In genomic region chr3:120348981-120349818, GRCh38 we compare ENCODE assay signal across 8 cellular contexts. TPM values are rescaled to one million over a fixed set of nuclear protein-coding genes. Genes with fewer than 3 reads are reported as not detected.
DNase-seq lines count a peak whose midpoint lies in the region; ATAC-seq lines count a peak whose summit lies in the region.

TSS of gene LRRC58 (minus strand) at chr3:120349354. CDS start at chr3:120349243, 111 bp downstream.

- peak within 1 kb of the TSS; percentile 94 for H3K27ac Mint-ChIP-seq in activated CD4-positive, alpha-beta T cell treated with anti-CD3 and anti-CD28 coated beads for 36 hours

- no peaks in the 10 kb centered on the region for H3K27me3 ChIP-seq in BLaER1 treated with 17β-estradiol and CSF1 and Interleukin-3, amounts not matched to agents 10 nM and 100 nM
- no peaks in the 10 kb centered on the region for H3K27me3 ChIP-seq in layer of hippocampus (ENCODE audit: control insufficient read depth, insufficient read depth, low read length)

- POLR2A ChIA-PET in activated CD4-positive, alpha-beta T cell treated with anti-CD3 and anti-CD28 coated beads for 36 hours (lab: Charles Lee) = interaction anchor here (0.5 to 3.2 kb wide), 5 partner anchors 11 to 412 kb away, joined by 3 to 26 read pairs (median 3); no protein-coding TSS in a partner anchor

- H3K4me3 ChIP-seq in BLaER1 treated with 17β-estradiol and CSF1 and Interleukin-3, amounts not matched to agents 10 nM and 100 nM = peak within 1 kb of the TSS; percentile 85 to 99 (median 93)

- peak within 1 kb of the TSS; percentile 79 to 96 (median 92) for H3K27ac ChIP-seq in BLaER1 treated with 17β-estradiol and CSF1 and Interleukin-3, amounts not matched to agents 10 nM and 100 nM
- H3K27ac ChIP-seq in cingulate gyrus (ENCODE audit: low read depth, low read length) (peak within 1 kb of the TSS; percentile 93), layer of hippocampus (ENCODE audit: low read depth, low read length) (peak within 1 kb of the TSS; percentile 94)

- H3K4me3 Mint-ChIP-seq in activated CD4-positive, alpha-beta T cell treated with anti-CD3 and anti-CD28 coated beads for 36 hours = peak within 1 kb of the TSS; percentile 91

- peak within 1 kb of the TSS; percentile 86 to 95 (median 92) for H3K9ac ChIP-seq in BLaER1 treated with 17β-estradiol and CSF1 and Interleukin-3, amounts not matched to agents 10 nM and 100 nM

- peaks cover 10 to 33% (median 26%) of the 10 kb centered on the region in 11 experiments; a peak in 21 of 22 replicates for H3K36me3 ChIP-seq in BLaER1 treated with 17β-estradiol and CSF1 and Interleukin-3, amounts not matched to agents 10 nM and 100 nM

- peaks cover 29% of the 10 kb centered on the region for H3K36me3 Mint-ChIP-seq in activated CD4-positive, alpha-beta T cell treated with anti-CD3 and anti-CD28 coated beads for 36 hours (ENCODE audit: low read depth)

- H3K9me3 Mint-ChIP-seq in activated CD4-positive, alpha-beta T cell treated with anti-CD3 and anti-CD28 coated beads for 36 hours (ENCODE audit: low read depth) = no peaks in the 10 kb centered on the region

- peak within 1 kb of the TSS; percentile 77 to 96 (median 87) for H3K4me2 ChIP-seq in BLaER1 treated with 17β-estradiol and CSF1 and Interleukin-3, amounts not matched to agents 10 nM and 100 nM

- intact Hi-C loops in activated CD4-positive, alpha-beta T cell treated with anti-CD3 and anti-CD28 coated beads for 36 hours (cut with DNase I, micrococcal nuclease) = loop anchor here (1.0 to 10.0 kb wide), 17 partner anchors 68 to 1054 kb away; partner anchors contain the start of genes NDUFB4 (in 2 of the 2), ARHGAP31 (in 1 of the 2), COX17 (in 1 of the 2) and GSK3B (in 1 of the 2)

- ATAC-seq in HG03457 (IDR thresholded peaks at IDR 0.05; ENCODE audit: unreplicated experiment) = peak; percentile 85
- peak; percentile 88 for ATAC-seq in activated CD4-positive, alpha-beta T cell treated with anti-CD3 and anti-CD28 coated beads for 36 hours

- CTCF ChIA-PET in activated CD4-positive, alpha-beta T cell treated with anti-CD3 and anti-CD28 coated beads for 36 hours (lab: Charles Lee) = interaction anchor here (0.6 to 2.2 kb wide), 8 partner anchors 10 to 1681 kb away, joined by 3 to 17 read pairs (median 4); no protein-coding TSS in a partner anchor

- peaks cover 0 to 3% (median under 1%) of the 10 kb centered on the region in 11 experiments; a peak in 9 of 22 replicates for H3K9me3 ChIP-seq in BLaER1 treated with 17β-estradiol and CSF1 and Interleukin-3, amounts not matched to agents 10 nM and 100 nM (replicated peaks in 1 of 11)

- DNase-seq in GM19240 (ENCODE audit: insufficient read length, low spot score) (peak; percentile 72), NCI-H510A treated with DMSO at 0.1 percent for 48 hours (lab: John Stamatoyannopoulos, UW) (peak; percentile 45)
- DNase-seq in activated CD4-positive, alpha-beta T cell treated with anti-CD3 and anti-CD28 coated beads for 36 hours = peak; percentile 93
- DNase-seq in stimulated activated CD4-positive, alpha-beta T cell treated with anti-CD3 and anti-CD28 coated beads, Interleukin-1b, Interleukin-23, amount 100 ng/mL, for 4 hours (ENCODE audit: low read depth in 2 of 2) = peak; percentile 78 to 88

- peaks cover 2% of the 10 kb centered on the region for H3K27me3 Mint-ChIP-seq in activated CD4-positive, alpha-beta T cell treated with anti-CD3 and anti-CD28 coated beads for 36 hours

- H3K4me1 Mint-ChIP-seq in activated CD4-positive, alpha-beta T cell treated with anti-CD3 and anti-CD28 coated beads for 36 hours = peaks cover 43% of the 10 kb centered on the region

- peaks cover 24 to 49% (median 42%) of the 10 kb centered on the region in 10 experiments for H3K4me1 ChIP-seq in BLaER1 treated with 17β-estradiol and CSF1 and Interleukin-3, amounts not matched to agents 10 nM and 100 nM

- peaks cover 19 to 49% (median 37%) of the 10 kb centered on the region in 11 experiments; a peak in 17 of 22 replicates for H4K20me1 ChIP-seq in BLaER1 treated with 17β-estradiol and CSF1 and Interleukin-3, amounts not matched to agents 10 nM and 100 nM

RNA-seq across cellular contexts. Expression of gene LRRC58, which starts in this region (rescaled TPM):
- total RNA-seq in activated CD4-positive, alpha-beta T cell treated with anti-CD3 and anti-CD28 coated beads for 36 hours = 10 to 100 TPM; 20.7 to 22.2 TPM

Comparison
In these comparisons a context has a peak if more than half of its experiments do, and no peak if none do; other contexts are left out.
1. Peak in every context shown above with its lines: DNase-seq, ATAC-seq, H3K4me3 ChIP-seq and H3K27ac ChIP-seq.